36 cellular contexts compared by ENCODE assay signal in genomic region chr15:47551559-47551958, GRCh38.
"Had no signal": no experiment of that assay in that cellular context is flagged by ENCODE, and none has a peak within 500 bp of the region (broad histone marks: within the 10 kb centered on the region; RNA-seq: fewer than 3 reads in every experiment).

No MANE protein-coding gene starts in this region.

- H3K36me3 Mint-ChIP-seq: activated CD4-positive, alpha-beta memory T cell treated with anti-CD3 and anti-CD28 coated beads for 36 hours; activated naive CD4-positive, alpha-beta T cell treated with anti-CD3 and anti-CD28 coated beads, Interleukin-2, amount 50 U/mL, for 72 hours; activated naive CD8-positive, alpha-beta T cell treated with anti-CD3 and anti-CD28 coated beads for 36 hours had no signal

- H3K27ac ChIP-seq: adrenal gland, body of pancreas, brain microvascular endothelial cell, breast epithelium, VCaP had no signal

- H3K27ac Mint-ChIP-seq: activated B cell treated with CpG ODN at 0.5 μM for 24 hours; activated CD4-positive, alpha-beta memory T cell treated with anti-CD3 and anti-CD28 coated beads for 36 hours; activated CD4-positive, alpha-beta T cell treated with anti-CD3 and anti-CD28 coated beads, Interleukin-2, amount 10 ng/mL, durations not matched to agents 24 days and 14 days; activated CD8-positive, alpha-beta T cell treated with anti-CD3 and anti-CD28 coated beads for 36 hours; activated naive CD4-positive, alpha-beta T cell treated with anti-CD3 and anti-CD28 coated beads for 36 hours; activated naive CD4-positive, alpha-beta T cell treated with anti-CD3 and anti-CD28 coated beads, Interleukin-2, amount 50 U/mL, for 72 hours; activated naive CD8-positive, alpha-beta T cell treated with anti-CD3 and anti-CD28 coated beads for 36 hours; activated T-cell treated with anti-CD3 and anti-CD28 coated beads, Interleukin-2, amount 50 U/mL, for 72 hours; activated T-helper 1 cell treated with anti-CD3 and anti-CD28 coated beads, Interleukin-12 subunit alpha, Interleukin-12 subunit beta, Interleukin-2, Interleukin-4 antibody, amounts not matched to agents 30 ng/mL and 10 ng/mL and 1 ng/mL, durations not matched to agents 14 hours and 24 hours and 36 hours; activated T-helper 17 cell treated with anti-CD3 and anti-CD28 coated beads, Interleukin-2, amount 50 U/mL, for 72 hours; T-helper 1 cell treated with Interleukin-12 subunit alpha and Interleukin-12 subunit beta and Interleukin-4 antibody, amounts not matched to agents 30 μg/mL and 1 μg/mL, for 36 hours; T-helper 2 cell treated with Interferon-gamma antibody and Interleukin-4, amounts not matched to agents 5 μg/mL and 100 μg/mL, for 36 hours had no signal

- H3K4me3 ChIP-seq: adrenal gland, body of pancreas, breast epithelium had no signal

- H3K27me3 ChIP-seq: adrenal gland, body of pancreas, brain microvascular endothelial cell, breast epithelium had no signal

- DNase-seq: activated B cell treated with CpG ODN at 0.5 μM for 24 hours; activated CD4-positive, alpha-beta memory T cell treated with anti-CD3 and anti-CD28 coated beads for 36 hours; activated CD4-positive, alpha-beta T cell treated with anti-CD3 and anti-CD28 coated beads for 4 hours; activated CD4-positive, alpha-beta T cell treated with anti-CD3 and anti-CD28 coated beads, Interleukin-2, amount 10 ng/mL, durations not matched to agents 24 days and 14 days; activated CD4-positive, alpha-beta T cell treated with anti-CD3 and anti-CD28 coated beads, Interleukin-2, amount 50 U/mL, for 1 hour; activated CD4-positive, alpha-beta T cell treated with anti-CD3 and anti-CD28 coated beads, Interleukin-2, amount 50 U/mL, for 4 hours; activated CD4-positive, CD25-positive, alpha-beta regulatory T cell treated with anti-CD3 and anti-CD28 coated beads, Interleukin-2, amount 50 U/mL, for 72 hours; activated CD8-positive, alpha-beta memory T cell treated with anti-CD3 and anti-CD28 coated beads, Interleukin-2, amount 50 U/mL, for 4 hours; activated CD8-positive, alpha-beta T cell treated with anti-CD3 and anti-CD28 coated beads for 36 hours; activated effector memory CD4-positive, alpha-beta T cell treated with anti-CD3 and anti-CD28 coated beads, Interleukin-2, amount 50 U/mL, for 16 hours; activated gamma-delta T cell treated with Interleukin-2 at 50 U/mL for 16 hours; activated naive CD4-positive, alpha-beta T cell; activated naive CD4-positive, alpha-beta T cell treated with anti-CD3 and anti-CD28 coated beads for 36 hours; activated naive CD4-positive, alpha-beta T cell treated with anti-CD3 and anti-CD28 coated beads, Interleukin-2, amount 50 U/mL, for 16 hours; activated naive CD8-positive, alpha-beta T cell treated with anti-CD3 and anti-CD28 coated beads for 36 hours; activated T-cell treated with anti-CD3 and anti-CD28 coated beads for 4 hours; activated T-cell treated with anti-CD3 and anti-CD28 coated beads, Interleukin-2, amount 50 U/mL, for 1 hour; activated T-cell treated with anti-CD3 and anti-CD28 coated beads, Interleukin-2, amount 50 U/mL, for 4 hours; activated T-cell treated with anti-CD3 and anti-CD28 coated beads, Interleukin-2, amount 50 U/mL, for 72 hours; adrenal gland; amniotic stem cell; aorta; brain microvascular endothelial cell; central memory CD4-positive, alpha-beta T cell; T-helper 2 cell; T-helper 9 cell had no signal

- H3K36me3 ChIP-seq: adrenal gland, brain microvascular endothelial cell, breast epithelium had no signal

- H3K9me3 ChIP-seq: adrenal gland, body of pancreas, breast epithelium had no signal

- H3K9me3 Mint-ChIP-seq: activated B cell treated with CpG ODN at 0.5 μM for 24 hours; activated CD4-positive, alpha-beta T cell treated with anti-CD3 and anti-CD28 coated beads, Interleukin-2, amount 10 ng/mL, durations not matched to agents 24 days and 14 days; activated CD8-positive, alpha-beta T cell treated with anti-CD3 and anti-CD28 coated beads for 36 hours; activated naive CD4-positive, alpha-beta T cell treated with anti-CD3 and anti-CD28 coated beads for 36 hours; activated naive CD4-positive, alpha-beta T cell treated with anti-CD3 and anti-CD28 coated beads, Interleukin-2, amount 50 U/mL, for 72 hours; activated naive CD8-positive, alpha-beta T cell treated with anti-CD3 and anti-CD28 coated beads for 36 hours; activated T-cell treated with anti-CD3 and anti-CD28 coated beads, Interleukin-2, amount 50 U/mL, for 4 hours; activated T-cell treated with anti-CD3 and anti-CD28 coated beads, Interleukin-2, amount 50 U/mL, for 72 hours; activated T-helper 1 cell treated with anti-CD3 and anti-CD28 coated beads, Interleukin-12 subunit alpha, Interleukin-12 subunit beta, Interleukin-2, Interleukin-4 antibody, amounts not matched to agents 30 ng/mL and 10 ng/mL and 1 ng/mL, durations not matched to agents 14 hours and 24 hours and 36 hours; activated T-helper 17 cell treated with anti-CD3 and anti-CD28 coated beads, Interleukin-2, amount 50 U/mL, for 72 hours; T-helper 1 cell treated with Interleukin-12 subunit alpha and Interleukin-12 subunit beta and Interleukin-4 antibody, amounts not matched to agents 30 μg/mL and 1 μg/mL, for 36 hours; T-helper 2 cell treated with Interferon-gamma antibody and Interleukin-4, amounts not matched to agents 5 μg/mL and 100 μg/mL, for 36 hours had no signal

- ATAC-seq: activated CD8-positive, alpha-beta T cell treated with anti-CD3 and anti-CD28 coated beads for 36 hours; activated naive CD4-positive, alpha-beta T cell treated with anti-CD3 and anti-CD28 coated beads, Interleukin-2, amount 50 U/mL, for 72 hours; activated T-cell treated with anti-CD3 and anti-CD28 coated beads, Interleukin-2, amount 50 U/mL, for 4 hours; activated T-cell treated with anti-CD3 and anti-CD28 coated beads, Interleukin-2, amount 50 U/mL, for 72 hours; activated T-helper 17 cell treated with anti-CD3 and anti-CD28 coated beads, Interleukin-2, amount 50 U/mL, for 72 hours; body of pancreas had no signal

- H3K4me1 ChIP-seq: adrenal gland, breast epithelium had no signal

- H3K27me3 Mint-ChIP-seq: activated B cell treated with CpG ODN at 0.5 μM for 24 hours; activated CD4-positive, alpha-beta memory T cell treated with anti-CD3 and anti-CD28 coated beads for 36 hours; activated CD4-positive, alpha-beta T cell treated with anti-CD3 and anti-CD28 coated beads, Interleukin-2, amount 10 ng/mL, durations not matched to agents 24 days and 14 days; activated CD8-positive, alpha-beta T cell treated with anti-CD3 and anti-CD28 coated beads for 36 hours; activated naive CD8-positive, alpha-beta T cell treated with anti-CD3 and anti-CD28 coated beads for 36 hours; activated T-helper 17 cell treated with anti-CD3 and anti-CD28 coated beads, Interleukin-2, amount 50 U/mL, for 72 hours had no signal

- H3K4me1 Mint-ChIP-seq: activated B cell treated with CpG ODN at 0.5 μM for 24 hours; activated CD4-positive, alpha-beta T cell treated with anti-CD3 and anti-CD28 coated beads, Interleukin-2, amount 10 ng/mL, durations not matched to agents 24 days and 14 days; activated naive CD8-positive, alpha-beta T cell treated with anti-CD3 and anti-CD28 coated beads for 36 hours; activated T-helper 17 cell treated with anti-CD3 and anti-CD28 coated beads, Interleukin-2, amount 50 U/mL, for 72 hours had no signal

- FAIRE-seq: astrocyte, TTC549 had no signal

- H3K4me3 Mint-ChIP-seq: activated B cell treated with CpG ODN at 0.5 μM for 24 hours; activated CD4-positive, alpha-beta memory T cell treated with anti-CD3 and anti-CD28 coated beads for 36 hours; activated CD4-positive, alpha-beta T cell treated with anti-CD3 and anti-CD28 coated beads, Interleukin-2, amount 10 ng/mL, durations not matched to agents 24 days and 14 days; activated CD8-positive, alpha-beta T cell treated with anti-CD3 and anti-CD28 coated beads for 36 hours; activated naive CD4-positive, alpha-beta T cell treated with anti-CD3 and anti-CD28 coated beads for 36 hours; activated naive CD8-positive, alpha-beta T cell treated with anti-CD3 and anti-CD28 coated beads for 36 hours; activated T-cell treated with anti-CD3 and anti-CD28 coated beads, Interleukin-2, amount 50 U/mL, for 4 hours; activated T-cell treated with anti-CD3 and anti-CD28 coated beads, Interleukin-2, amount 50 U/mL, for 72 hours; activated T-helper 1 cell treated with anti-CD3 and anti-CD28 coated beads, Interleukin-12 subunit alpha, Interleukin-12 subunit beta, Interleukin-2, Interleukin-4 antibody, amounts not matched to agents 30 ng/mL and 10 ng/mL and 1 ng/mL, durations not matched to agents 14 hours and 24 hours and 36 hours; activated T-helper 17 cell treated with anti-CD3 and anti-CD28 coated beads, Interleukin-2, amount 50 U/mL, for 72 hours; T-helper 1 cell treated with Interleukin-12 subunit alpha and Interleukin-12 subunit beta and Interleukin-4 antibody, amounts not matched to agents 30 μg/mL and 1 μg/mL, for 36 hours; T-helper 2 cell treated with Interferon-gamma antibody and Interleukin-4, amounts not matched to agents 5 μg/mL and 100 μg/mL, for 36 hours had no signal
